ENCODE assay signal across 8 cellular contexts in the genomic region with DNA sequence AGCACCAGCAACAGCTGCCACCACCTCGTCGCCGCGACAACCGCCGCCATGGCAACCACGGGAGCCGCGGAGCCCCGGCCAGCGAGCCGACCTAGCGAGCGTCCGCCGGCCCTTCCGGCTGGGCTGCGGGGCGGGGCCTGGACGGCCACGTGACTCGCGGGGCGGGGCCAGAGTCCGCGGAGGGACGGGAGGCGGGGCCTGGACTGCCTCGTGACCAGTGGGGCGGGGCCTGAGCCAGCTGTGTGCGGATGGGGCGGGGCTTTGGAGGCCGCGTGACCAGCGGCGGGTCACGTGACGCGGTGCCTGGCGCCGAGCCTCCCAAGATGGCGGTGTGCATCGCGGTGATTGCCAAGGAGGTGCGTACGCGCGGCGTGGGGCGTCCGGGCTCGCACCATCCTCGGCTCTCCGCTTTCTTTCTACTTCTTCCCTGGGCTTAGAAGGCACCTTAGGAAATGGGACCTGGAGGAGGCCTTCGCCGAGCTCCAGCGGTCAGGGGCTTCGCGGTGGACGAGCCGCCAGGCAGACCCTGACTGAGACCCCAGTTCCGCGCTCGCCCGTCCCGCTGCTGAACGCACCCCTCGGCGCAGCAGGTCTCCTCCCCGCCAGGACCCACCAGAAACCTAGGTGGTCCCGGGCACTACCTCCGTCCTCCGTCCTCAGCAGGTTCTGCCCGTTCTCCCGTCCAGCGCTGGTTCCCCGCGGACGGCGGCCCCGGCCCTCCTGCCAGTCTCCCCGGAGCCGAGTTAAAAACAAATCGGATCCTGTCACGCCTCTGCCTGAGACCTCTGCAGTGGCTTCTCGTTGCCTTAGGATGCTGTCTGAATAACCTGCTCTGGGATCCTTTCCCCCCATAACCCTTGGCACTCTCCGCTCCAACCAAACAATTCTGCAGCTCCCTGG. TPM values are rescaled to one million over a fixed set of nuclear protein-coding genes. Genes with fewer than 3 reads are reported as not detected.
A peak's percentile ranks its signal among the peaks of the same experiment; 100 is the strongest.
DNase-seq lines count a peak whose midpoint lies in the region; ATAC-seq and TF ChIP-seq lines count a peak whose summit lies in the region.

A gene with protein sequence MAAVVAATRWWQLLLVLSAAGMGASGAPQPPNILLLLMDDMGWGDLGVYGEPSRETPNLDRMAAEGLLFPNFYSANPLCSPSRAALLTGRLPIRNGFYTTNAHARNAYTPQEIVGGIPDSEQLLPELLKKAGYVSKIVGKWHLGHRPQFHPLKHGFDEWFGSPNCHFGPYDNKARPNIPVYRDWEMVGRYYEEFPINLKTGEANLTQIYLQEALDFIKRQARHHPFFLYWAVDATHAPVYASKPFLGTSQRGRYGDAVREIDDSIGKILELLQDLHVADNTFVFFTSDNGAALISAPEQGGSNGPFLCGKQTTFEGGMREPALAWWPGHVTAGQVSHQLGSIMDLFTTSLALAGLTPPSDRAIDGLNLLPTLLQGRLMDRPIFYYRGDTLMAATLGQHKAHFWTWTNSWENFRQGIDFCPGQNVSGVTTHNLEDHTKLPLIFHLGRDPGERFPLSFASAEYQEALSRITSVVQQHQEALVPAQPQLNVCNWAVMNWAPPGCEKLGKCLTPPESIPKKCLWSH (minus strand): TSS at position 120 of the 900 bp plus-strand sequence. CDS start 70 bp downstream, at position 50.
A gene with protein sequence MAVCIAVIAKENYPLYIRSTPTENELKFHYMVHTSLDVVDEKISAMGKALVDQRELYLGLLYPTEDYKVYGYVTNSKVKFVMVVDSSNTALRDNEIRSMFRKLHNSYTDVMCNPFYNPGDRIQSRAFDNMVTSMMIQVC (plus strand): TSS at position 300 of the 900 bp plus-strand sequence. CDS start 24 bp downstream, at position 324.

- ATAC-seq in CD8-positive, alpha-beta T cell: peak; percentile 88
- ATAC-seq in GM19467 (IDR thresholded peaks at IDR 0.05; ENCODE audit: unreplicated experiment) (peak; percentile 65), lung (ENCODE audit: insufficient read depth, low FRiP score) (peak; percentile 96)

- H3K4me3 Mint-ChIP-seq in CD8-positive, alpha-beta T cell: peak within 1 kb of the TSS; percentile 98

- 0 to 1% methylated on average over 87 of the region's 87 CpGs for WGBS in ectodermal cell, 2 experiments
- 0% methylated on average over 77 to 87 of the region's 87 CpGs for WGBS in lung, 2 donors

- H3K4me3 ChIP-seq in CD8-positive, alpha-beta T cell (ENCODE audit: low read depth, low read length): peak within 1 kb of the TSS; percentile 91
- H3K4me3 ChIP-seq in ectodermal cell (ENCODE audit: insufficient read depth, low read depth, low read length) (peak within 1 kb of the TSS; percentile 98), lung (peak within 1 kb of the TSS; percentile 95)

- intact Hi-C loops in CD8-positive, alpha-beta T cell (cut with DNase I, micrococcal nuclease): loop anchor here (1.0 to 10.0 kb wide), 17 partner anchors 41 to 1095 kb away; a partner anchor contains a TSS

- H3K27me3 Mint-ChIP-seq in CD8-positive, alpha-beta T cell (ENCODE audit: low read depth): no peaks in the 10 kb centered on the region

- no peaks in the 10 kb centered on the region for H3K27me3 ChIP-seq in CD8-positive, alpha-beta T cell (ENCODE audit: insufficient read depth, low read length)
- H3K27me3 ChIP-seq in ectodermal cell (ENCODE audit: control insufficient read depth, insufficient read depth, low read length, poor library complexity, severe bottlenecking): no peaks in the 10 kb centered on the region
- H3K27me3 ChIP-seq in lung (ENCODE audit: control insufficient read depth, insufficient read depth): no peaks in the 10 kb centered on the region

- no peaks in the 10 kb centered on the region for H3K9me3 Mint-ChIP-seq in CD8-positive, alpha-beta T cell

- no peak for TF ChIP-seq CTCF in CD8-positive, alpha-beta T cell (IDR thresholded peaks at IDR 0.05)
- TF ChIP-seq CTCF in lung (IDR thresholded peaks at IDR 0.05; ENCODE audit: control extremely low read depth, extremely low read depth): no peak

- peaks cover 30% of the 10 kb centered on the region for H3K36me3 ChIP-seq in CD8-positive, alpha-beta T cell (ENCODE audit: insufficient read depth, low read length)
- H3K36me3 ChIP-seq in ectodermal cell (ENCODE audit: control insufficient read depth, insufficient read depth, low read length) (peaks cover 13% of the 10 kb centered on the region), lung (ENCODE audit: control insufficient read depth in 2 of 2, insufficient read depth in 2 of 2, low read length in 2 of 2) (peaks cover 0 to 27% of the 10 kb centered on the region in 2 donors)

- peaks cover 39% of the 10 kb centered on the region for H3K4me1 Mint-ChIP-seq in CD8-positive, alpha-beta T cell (ENCODE audit: low read depth)

- CTCF ChIA-PET in CD8-positive, alpha-beta T cell (lab: Charles Lee): interaction anchor here (0.8 to 3.8 kb wide), 22 partner anchors 11 to 361 kb away, joined by 3 to 23 read pairs (median 4); a partner anchor contains a TSS

- peak within 1 kb of the TSS; percentile 83 for H3K27ac ChIP-seq in CD8-positive, alpha-beta T cell (ENCODE audit: low read depth, low read length)
- H3K27ac ChIP-seq in ectodermal cell (ENCODE audit: insufficient read depth, low read depth, low read length, poor library complexity, severe bottlenecking) (peak within 1 kb of the TSS; percentile 60), lung (ENCODE audit: low read depth in 1 of 2, low read length in 1 of 2) (peak within 1 kb of the TSS; percentile 79 to 84)

- peaks cover 33% of the 10 kb centered on the region for H3K4me1 ChIP-seq in CD8-positive, alpha-beta T cell (ENCODE audit: insufficient read depth, low read length)
- H3K4me1 ChIP-seq in ectodermal cell (ENCODE audit: control insufficient read depth, insufficient read depth, low read length) (peaks cover 10% of the 10 kb centered on the region), lung (ENCODE audit: control insufficient read depth in 2 of 2, insufficient read depth in 2 of 2, low read length in 2 of 2) (peaks cover 0 to 16% of the 10 kb centered on the region in 2 donors)

- H3K9me3 ChIP-seq in CD8-positive, alpha-beta T cell (ENCODE audit: low read length): no peaks in the 10 kb centered on the region
- no peaks in the 10 kb centered on the region for H3K9me3 ChIP-seq in ectodermal cell (ENCODE audit: control insufficient read depth, low read length)
- H3K9me3 ChIP-seq in lung (ENCODE audit: control insufficient read depth in 2 of 2, insufficient read depth in 1 of 2, low read length in 1 of 2): no peaks in the 10 kb centered on the region

- peaks cover 44% of the 10 kb centered on the region for H3K36me3 Mint-ChIP-seq in CD8-positive, alpha-beta T cell

- peak; percentile 97 to 100 (median 99) for DNase-seq in CD8-positive, alpha-beta T cell
- DNase-seq in HS-5 (ENCODE audit: low read depth) (peak; percentile 32), NK-92 (lab: John Stamatoyannopoulos, UW; ENCODE audit: unreplicated experiment) (peak; percentile 85), lung (ENCODE audit: low spot score) (peak; percentile 98)
- peak; percentile 95 to 99 for DNase-seq in activated CD8-positive, alpha-beta memory T cell treated with anti-CD3 and anti-CD28 coated beads for 1 hour (ENCODE audit: extremely low read depth in 1 of 2, low read depth in 1 of 2)
- DNase-seq in stimulated activated CD4-positive, alpha-beta T cell treated with anti-CD3 and anti-CD28 coated beads, TNF-alpha, amount 100 ng/mL, for 24 hours (ENCODE audit: low read depth in 3 of 3): peak; percentile 97 to 99 (median 99)

- POLR2A ChIA-PET in CD8-positive, alpha-beta T cell (lab: Charles Lee): interaction anchor here (0.6 to 2.5 kb wide), 25 partner anchors 17 to 390 kb away, joined by 3 to 35 read pairs (median 4); a partner anchor contains a TSS

- H3K27ac Mint-ChIP-seq in CD8-positive, alpha-beta T cell: peak within 1 kb of the TSS; percentile 92

RNA-seq across cellular contexts. Expression of the first gene that starts in this region (rescaled TPM):
- total RNA-seq in CD8-positive, alpha-beta T cell: 10 to 100 TPM; 16.0 to 20.0 TPM
- polyA plus RNA-seq in ectodermal cell (2013, experiment 1 of 4): 29.1 TPM
- 24.4 TPM for polyA plus RNA-seq in ectodermal cell (2013, experiment 2 of 4)
- polyA plus RNA-seq in ectodermal cell (2013, experiment 3 of 4): 15.9 TPM
- polyA plus RNA-seq in ectodermal cell (2013, experiment 4 of 4): 19.5 TPM
- total RNA-seq in lung: 10 to 100 TPM; 33.6 to 61.9 TPM
- polyA plus RNA-seq in lung: 10 to 100 TPM; 21.4 to 26.9 TPM

RNA-seq across cellular contexts. Expression of the second gene that starts in this region (rescaled TPM):
- total RNA-seq in CD8-positive, alpha-beta T cell: 10 to 100 TPM; 53.4 to 56.5 TPM
- 98.9 TPM for polyA plus RNA-seq in ectodermal cell (2013, experiment 1 of 4)
- 91.2 TPM for polyA plus RNA-seq in ectodermal cell (2013, experiment 2 of 4)
- polyA plus RNA-seq in ectodermal cell (2013, experiment 3 of 4): 65.1 TPM
- polyA plus RNA-seq in ectodermal cell (2013, experiment 4 of 4): 84.7 TPM
- total RNA-seq in lung: 10 to 100 TPM; 34.2 to 55.4 TPM
- polyA plus RNA-seq in lung: 100 to 1,000 TPM in 1 of 2 donors, 10 to 100 TPM in 1; 41.5 to 106 TPM

Comparison
In these comparisons a context has a peak if more than half of its experiments do, and no peak if none do; other contexts are left out.
1. Peak in every context shown above with its lines: DNase-seq, ATAC-seq, H3K4me3 ChIP-seq and H3K27ac ChIP-seq.
2. DNase-seq: peak in every context shown above with its lines; median percentile 99 in CD8-positive, alpha-beta T cell; 99 in stimulated activated CD4-positive, alpha-beta T cell treated with anti-CD3 and anti-CD28 coated beads, TNF-alpha, amount 100 ng/mL, for 24 hours; 98 in lung; 97 in activated CD8-positive, alpha-beta memory T cell treated with anti-CD3 and anti-CD28 coated beads for 1 hour; 85 in NK-92; 32 in HS-5.